ENCODE assay signal across 21 cellular contexts in the genomic region with DNA sequence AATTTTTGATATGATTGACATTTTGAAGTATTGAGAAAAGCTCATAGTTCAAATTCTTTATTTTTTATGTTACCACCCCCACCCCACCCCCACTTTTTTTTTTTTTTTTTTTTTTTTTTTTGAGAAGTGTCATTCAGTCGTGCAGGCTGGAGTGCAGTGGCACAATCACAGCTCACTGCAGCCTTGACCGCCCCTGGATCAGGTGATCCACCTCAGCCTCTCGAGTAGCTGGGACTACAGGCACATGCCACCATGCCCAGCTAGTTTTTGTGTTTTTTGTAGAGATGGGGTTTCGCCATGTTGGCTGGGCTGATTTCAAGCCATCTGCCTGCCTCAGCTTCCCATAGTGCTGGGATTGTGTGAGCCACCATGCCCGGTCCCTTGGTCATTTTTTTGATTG. TPM values are rescaled to one million over a fixed set of nuclear protein-coding genes. Genes with fewer than 3 reads are reported as not detected.
DNase-seq lines count a peak whose midpoint lies in the region; ATAC-seq and TF ChIP-seq lines count a peak whose summit lies in the region.
"Had no signal": no experiment of that assay in that cellular context is flagged by ENCODE, and none has a peak within 500 bp of the region (broad histone marks: within the 10 kb centered on the region; RNA-seq: fewer than 3 reads in every experiment).

No MANE protein-coding gene starts in this region.

- H3K27ac Mint-ChIP-seq in CD4-positive, alpha-beta T cell: peak overlapping the region; percentile 40
- H3K27ac Mint-ChIP-seq in stimulated activated effector memory CD8-positive, alpha-beta T cell treated with anti-CD3 and anti-CD28 coated beads, Interleukin-12 subunit alpha, Interleukin-12 subunit beta, amount 100 ng/mL, for 72 hours: no peak overlapping the region

- no peak overlapping the region for H3K4me3 ChIP-seq in Loucy (ENCODE audit: low read length, poor library complexity, severe bottlenecking)
- H3K4me3 ChIP-seq in thyroid gland (replicated peaks in 1 of 3): no peak overlapping the region
- H3K4me3 ChIP-seq: Peyer's patch had no signal

- DNase-seq in CD4-positive, alpha-beta T cell: no peak
- peak; percentile 7 for DNase-seq in left kidney (ENCODE audit: low read depth, low spot score)
- peak; percentile 53 to 61 for DNase-seq in thyroid gland
- DNase-seq in stimulated activated effector memory CD8-positive, alpha-beta T cell treated with anti-CD3 and anti-CD28 coated beads, Interleukin-12 subunit alpha, Interleukin-12 subunit beta, amount 100 ng/mL, for 72 hours (ENCODE audit: low spot score in 2 of 2): no peak
- DNase-seq in activated CD4-positive, alpha-beta T cell treated with anti-CD3 and anti-CD28 coated beads, Interleukin-2, amount 50 U/mL, for 48 hours: no peak
- DNase-seq: Caco-2; CD4-positive, alpha-beta memory T cell; DMS 273 treated with DMSO at 0.1 percent for 48 hours; KG1; NCI-H1105 treated with DMSO at 0.1 percent for 48 hours; NCI-H2029 treated with DMSO at 0.1 percent for 48 hours; NCI-H226; NCI-H524; NCI-H82; Peyer's patch had no signal

- no peaks in the 10 kb centered on the region for H3K9me3 ChIP-seq in CD4-positive, alpha-beta T cell (ENCODE audit: control insufficient read depth, low read length)
- H3K9me3 ChIP-seq in Loucy (ENCODE audit: insufficient read depth, low read depth, low read length): no peaks in the 10 kb centered on the region
- H3K9me3 ChIP-seq in thyroid gland: no peaks in the 10 kb centered on the region
- H3K9me3 ChIP-seq: Caco-2, Peyer's patch had no signal

- H3K9me3 Mint-ChIP-seq in CD4-positive, alpha-beta T cell: no peaks in the 10 kb centered on the region
- no peaks in the 10 kb centered on the region for H3K9me3 Mint-ChIP-seq in stimulated activated effector memory CD8-positive, alpha-beta T cell treated with anti-CD3 and anti-CD28 coated beads, Interleukin-12 subunit alpha, Interleukin-12 subunit beta, amount 100 ng/mL, for 72 hours
- H3K9me3 Mint-ChIP-seq: CD4-positive, alpha-beta memory T cell had no signal

- no peak overlapping the region for H2AFZ ChIP-seq in Loucy (ENCODE audit: low read length)

- no peak for ATAC-seq in CD4-positive, alpha-beta T cell (ENCODE audit: poor library complexity)
- no peak for ATAC-seq in GM21528 (IDR thresholded peaks at IDR 0.05; ENCODE audit: low FRiP score, unreplicated experiment)
- no peak for ATAC-seq in stimulated activated effector memory CD8-positive, alpha-beta T cell treated with anti-CD3 and anti-CD28 coated beads, Interleukin-12 subunit alpha, Interleukin-12 subunit beta, amount 100 ng/mL, for 72 hours
- ATAC-seq: SK-N-SH treated with all-trans-retinoic acid at 6 μM for 48 hours had no signal

- peaks cover 62% of the 10 kb centered on the region for H3K4me1 Mint-ChIP-seq in CD4-positive, alpha-beta T cell (ENCODE audit: low read depth)
- peaks cover 46% of the 10 kb centered on the region for H3K4me1 Mint-ChIP-seq in stimulated activated effector memory CD8-positive, alpha-beta T cell treated with anti-CD3 and anti-CD28 coated beads, Interleukin-12 subunit alpha, Interleukin-12 subunit beta, amount 100 ng/mL, for 72 hours

- H3K36me3 ChIP-seq in Loucy (ENCODE audit: insufficient read depth, low read length) (peaks cover 42% of the 10 kb centered on the region), thyroid gland (peaks cover 3 to 13% of the 10 kb centered on the region in 2 donors)

- H3K4me1 ChIP-seq in Loucy (ENCODE audit: insufficient read depth, low read length, poor library complexity, severe bottlenecking) (peaks cover 25% of the 10 kb centered on the region), thyroid gland (peaks cover 5 to 15% of the 10 kb centered on the region in 2 donors)
- H3K4me1 ChIP-seq: Caco-2 had no signal

- H3K79me2 ChIP-seq in Loucy (ENCODE audit: insufficient read depth, low read length): peaks cover 99% of the 10 kb centered on the region

- peaks cover 68% of the 10 kb centered on the region for H3K36me3 Mint-ChIP-seq in CD4-positive, alpha-beta T cell (ENCODE audit: low read depth)
- peaks cover 99% of the 10 kb centered on the region for H3K36me3 Mint-ChIP-seq in stimulated activated effector memory CD8-positive, alpha-beta T cell treated with anti-CD3 and anti-CD28 coated beads, Interleukin-12 subunit alpha, Interleukin-12 subunit beta, amount 100 ng/mL, for 72 hours

- no peaks in the 10 kb centered on the region for H3K27me3 Mint-ChIP-seq in CD4-positive, alpha-beta T cell
- H3K27me3 Mint-ChIP-seq: CD4-positive, alpha-beta memory T cell had no signal

- no peaks in the 10 kb centered on the region for H3K9me2 ChIP-seq in Loucy (replicated peaks; ENCODE audit: low read depth, low read length)

- TF ChIP-seq CTCF in CD4-positive, alpha-beta T cell (IDR thresholded peaks at IDR 0.05): no peak
- no peak for TF ChIP-seq CTCF in Loucy (conservative IDR thresholded peaks at IDR 0.05; ENCODE audit: low read length)
- no peak for TF ChIP-seq CTCF in thyroid gland (IDR thresholded peaks at IDR 0.05)

- no peak overlapping the region for H3K27ac ChIP-seq in CD4-positive, alpha-beta T cell (ENCODE audit: low read depth, low read length)
- H3K27ac ChIP-seq in thyroid gland: no peak overlapping the region
- H3K27ac ChIP-seq: Peyer's patch had no signal

- intact Hi-C loops in CD4-positive, alpha-beta T cell (cut with DNase I, micrococcal nuclease): loop anchor here in 1 of 2 experiments (10.0 kb wide), 1 partner anchor 668 kb away; a partner anchor contains a TSS
- intact Hi-C loops in thyroid gland (cut with DNase I): no loop called here

- POLR2A ChIA-PET in CD4-positive, alpha-beta T cell (lab: Charles Lee): interaction anchor here (0.6 to 1.6 kb wide), 4 partner anchors 14 to 148 kb away, joined by 3 to 6 read pairs (median 3); a partner anchor contains a TSS

- H3K4me2 ChIP-seq in Loucy (ENCODE audit: low read depth, low read length, poor library complexity, severe bottlenecking): peak overlapping the region; percentile 16

- H3F3A ChIP-seq in Loucy (ENCODE audit: low read depth): 0 out of 2 replicates have a peak, but pooled peaks cover 4% of the 10 kb centered on the region

- no peak for TF ChIP-seq POLR2A in thyroid gland (IDR thresholded peaks at IDR 0.05)

- peaks cover 90% of the 10 kb centered on the region for H4K20me1 ChIP-seq in Loucy (ENCODE audit: insufficient read depth, low read length, poor library complexity, severe bottlenecking)

- CTCF ChIA-PET in CD4-positive, alpha-beta T cell (lab: Charles Lee): interaction anchor here (1.0 to 5.0 kb wide), 3 partner anchors 8 to 256 kb away, joined by 3 to 22 read pairs (median 6); a partner anchor contains a TSS

- H3K27me3 ChIP-seq in CD4-positive, alpha-beta T cell (ENCODE audit: control insufficient read depth, insufficient read depth, low read length): no peaks in the 10 kb centered on the region
- no peaks in the 10 kb centered on the region for H3K27me3 ChIP-seq in Loucy (ENCODE audit: insufficient read depth, low read length, poor library complexity, severe bottlenecking)
- H3K27me3 ChIP-seq in thyroid gland: no peaks in the 10 kb centered on the region
- H3K27me3 ChIP-seq: Peyer's patch had no signal

- no peak overlapping the region for H3K4me3 Mint-ChIP-seq in CD4-positive, alpha-beta T cell
- no peak overlapping the region for H3K4me3 Mint-ChIP-seq in stimulated activated effector memory CD8-positive, alpha-beta T cell treated with anti-CD3 and anti-CD28 coated beads, Interleukin-12 subunit alpha, Interleukin-12 subunit beta, amount 100 ng/mL, for 72 hours

- WGBS in thyroid gland, 2 donors: 61 to 72% methylated on average over 4 to 5 of the region's 5 CpGs

- no peak overlapping the region for H3K9ac ChIP-seq in Loucy (ENCODE audit: low read depth, low read length, poor library complexity, severe bottlenecking)

RNA-seq across cellular contexts. Expression of a gene that starts 7.4 kb away (rescaled TPM):
- total RNA-seq in CD4-positive, alpha-beta T cell: 100 to 1,000 TPM; 114 to 119 TPM
- 10 to 100 TPM; 55.9 to 79.8 (median 65.4) TPM for total RNA-seq in thyroid gland

RNA-seq across cellular contexts. Expression of a gene that starts 21.3 kb away (rescaled TPM):
- 1 to 10 TPM; 6.7 to 9.9 TPM for total RNA-seq in CD4-positive, alpha-beta T cell
- 10 to 100 TPM; 12.4 to 48.0 (median 28.6) TPM for total RNA-seq in thyroid gland
- total RNA-seq: Caco-2, G401, OCI-LY7 had no signal

RNA-seq across cellular contexts. Expression of a gene that starts 52.0 kb away (rescaled TPM):
- total RNA-seq in CD4-positive, alpha-beta T cell: under 1 TPM; 0.47 to 0.61 TPM
- under 1 TPM in 1 of 4 donors, not detected in 3; 0.40 TPM for total RNA-seq in thyroid gland
- total RNA-seq: Caco-2, G401, H4, OCI-LY7, Peyer's patch had no signal

RNA-seq across cellular contexts. Expression of a gene that starts 56.0 kb away (rescaled TPM):
- total RNA-seq in CD4-positive, alpha-beta T cell: not detected
- total RNA-seq in thyroid gland: under 1 TPM in 1 of 4 donors, not detected in 3; 0.40 TPM
- total RNA-seq: Caco-2; CD4-positive, alpha-beta memory T cell; G401; H4; OCI-LY7; Peyer's patch had no signal

Comparison
In these comparisons a context has a peak if more than half of its experiments do, and no peak if none do; other contexts are left out.
1. DNase-seq: peak in left kidney (single experiment) and thyroid gland (2 of 2); none in CD4-positive, alpha-beta T cell (0 of 10), stimulated activated effector memory CD8-positive, alpha-beta T cell treated with anti-CD3 and anti-CD28 coated beads, Interleukin-12 subunit alpha, Interleukin-12 subunit beta, amount 100 ng/mL, for 72 hours (0 of 2) and activated CD4-positive, alpha-beta T cell treated with anti-CD3 and anti-CD28 coated beads, Interleukin-2, amount 50 U/mL, for 48 hours (0 of 2).